ENCODE assay signal across 10 cellular contexts in the genomic region with DNA sequence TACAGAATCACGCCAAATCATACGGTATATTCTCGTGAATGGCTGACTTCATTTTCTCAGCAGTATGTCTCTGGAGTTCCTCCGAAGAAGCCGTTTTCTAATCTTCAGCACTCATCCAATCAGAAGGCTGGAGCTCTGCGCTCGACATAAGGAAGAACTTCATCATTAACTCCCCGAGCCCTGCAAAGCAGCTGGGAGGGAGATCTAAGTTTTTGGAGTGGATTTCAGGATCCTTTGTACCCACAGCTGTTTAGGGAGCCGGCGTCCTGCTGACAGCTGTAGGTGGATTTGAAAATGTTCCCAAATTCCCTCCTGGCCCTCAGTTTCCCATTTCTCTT. TPM values are rescaled to one million over a fixed set of nuclear protein-coding genes. Genes with fewer than 3 reads are reported as not detected.
DNase-seq lines count a peak whose midpoint lies in the region; ATAC-seq and TF ChIP-seq lines count a peak whose summit lies in the region.
"Had no signal": no experiment of that assay in that cellular context is flagged by ENCODE, and none has a peak within 500 bp of the region (broad histone marks: within the 10 kb centered on the region; RNA-seq: fewer than 3 reads in every experiment).

No MANE protein-coding gene starts in this region.

- no CpG with 5 or more reads among the region's 10 CpGs for whole genome bisulfite sequencing in IMR-90 (ENCODE audit: extremely low coverage in 2 of 2, insufficient read length in 1 of 2), 2 experiments

- H3K4me3 ChIP-seq in ACC112 (ENCODE audit: low read depth, low read length) = peak overlapping the region; percentile 77
- peak overlapping the region; percentile 46; the same call in 1 of the 2 replicates for H3K4me3 ChIP-seq in IMR-90 (ENCODE audit: insufficient read depth, low read depth, low read length)
- peak overlapping the region in 58 of 59 donors; percentile 8 to 75 (median 49) for H3K4me3 ChIP-seq in dorsolateral prefrontal cortex
- H3K4me3 ChIP-seq in naive thymus-derived CD4-positive, alpha-beta T cell (ENCODE audit: low read length) = no peak overlapping the region

- H2BK20ac ChIP-seq in IMR-90 (ENCODE audit: low read depth, low read length) = no peak overlapping the region

- H2AFZ ChIP-seq in ACC112 (ENCODE audit: low read length, unreplicated experiment) = peak overlapping the region; percentile 75
- peak overlapping the region; percentile 52 for H2AFZ ChIP-seq in IMR-90 (replicated peaks; ENCODE audit: low read length, poor library complexity)

- H3K23ac ChIP-seq in IMR-90 (ENCODE audit: low read depth, low read length) = no peak overlapping the region

- H4K8ac ChIP-seq in IMR-90 (ENCODE audit: low read depth in 2 of 2, low read length in 2 of 2) = no peak overlapping the region

- no peak overlapping the region for H3K4ac ChIP-seq in IMR-90 (ENCODE audit: low read depth, low read length)

- H3K9me3 Mint-ChIP-seq in naive thymus-derived CD4-positive, alpha-beta T cell = peaks cover 0 to 5% (median 0%) of the 10 kb centered on the region in 11 donors

- TF ChIP-seq RAD21 in IMR-90 (IDR thresholded peaks at IDR 0.05; ENCODE audit: low read length) = no peak

- H3K79me1 ChIP-seq in IMR-90 (ENCODE audit: low read depth in 1 of 2, low read length in 2 of 2) = no peaks in the 10 kb centered on the region

- H3K27ac ChIP-seq in ACC112 (ENCODE audit: low read depth, low read length) (no peak overlapping the region), IMR-90 (ENCODE audit: insufficient read depth, low read length) (peak overlapping the region; percentile 66; the same call in 1 of the 2 replicates), dorsolateral prefrontal cortex (no peak overlapping the region)
- no peak overlapping the region for H3K27ac ChIP-seq in naive thymus-derived CD4-positive, alpha-beta T cell (ENCODE audit: low read depth, low read length)

- H3K36me3 ChIP-seq in ACC112 (ENCODE audit: insufficient read depth, low read length) (no peaks in the 10 kb centered on the region), IMR-90 (ENCODE audit: control insufficient read depth, insufficient read depth, low read length) (no peaks in the 10 kb centered on the region)
- H3K36me3 ChIP-seq in naive thymus-derived CD4-positive, alpha-beta T cell (ENCODE audit: control insufficient read depth in 2 of 3, insufficient read depth in 3 of 3, low read length in 3 of 3) = no peaks in the 10 kb centered on the region

- H3K4me1 Mint-ChIP-seq in naive thymus-derived CD4-positive, alpha-beta T cell = peaks cover 0 to 6% (median 0%) of the 10 kb centered on the region in 7 donors
- H3K4me1 Mint-ChIP-seq: activated CD8-positive, alpha-beta memory T cell treated with anti-CD3 and anti-CD28 coated beads, Interleukin-2, amount 10 ng/mL, durations not matched to agents 7 days and 5 days had no signal

- BruUV-seq in IMR-90 (replicated peaks; lab: Mats Ljungman, UMichigan) = no TSS peak

- H3K18ac ChIP-seq in IMR-90 (ENCODE audit: low read depth, low read length) = no peak overlapping the region; the same call in 1 of the 2 replicates

- DNase-seq in IMR-90 (peak; percentile 41), dorsolateral prefrontal cortex (peak in 1 of 10 donors; percentile 10), DMS153 (lab: John Stamatoyannopoulos, UW) (no peak), iPS-NIHi7 (ENCODE audit: extremely low spot score) (no peak), NCI-H2171 (lab: John Stamatoyannopoulos, UW) (no peak)
- no peak for DNase-seq in naive thymus-derived CD4-positive, alpha-beta T cell
- DNase-seq: activated CD8-positive, alpha-beta memory T cell treated with anti-CD3 and anti-CD28 coated beads, Interleukin-2, amount 10 ng/mL, durations not matched to agents 7 days and 5 days; EL had no signal

- H3K27me3 Mint-ChIP-seq in naive thymus-derived CD4-positive, alpha-beta T cell = peaks cover 5 to 32% (median 27%) of the 10 kb centered on the region in 5 donors

- H2AK9ac ChIP-seq in IMR-90 (replicated peaks; ENCODE audit: low read depth, low read length, poor library complexity) = no peak overlapping the region

- in situ Hi-C loops in IMR-90 (cut with MboI; ENCODE audit: low sequenced_read_pairs) = no loop called here

- no peaks in the 10 kb centered on the region for H3K4me1 ChIP-seq in ACC112 (ENCODE audit: control insufficient read depth, insufficient read depth, low read length, unreplicated experiment)
- H3K4me1 ChIP-seq in IMR-90 (ENCODE audit: control insufficient read depth, insufficient read depth, low read length) = peaks cover 3% of the 10 kb centered on the region; the same call in 1 of the 2 replicates
- no peaks in the 10 kb centered on the region for H3K4me1 ChIP-seq in naive thymus-derived CD4-positive, alpha-beta T cell (ENCODE audit: control insufficient read depth in 2 of 2, insufficient read depth in 2 of 2, low read length in 2 of 2)

- H3K27ac Mint-ChIP-seq in naive thymus-derived CD4-positive, alpha-beta T cell = no peak overlapping the region
- H3K27ac Mint-ChIP-seq: activated CD8-positive, alpha-beta memory T cell treated with anti-CD3 and anti-CD28 coated beads, Interleukin-2, amount 10 ng/mL, durations not matched to agents 7 days and 5 days had no signal

- H4K20me1 ChIP-seq in IMR-90 (ENCODE audit: insufficient read depth, low read length) = no peaks in the 10 kb centered on the region

- no peak overlapping the region for H2BK15ac ChIP-seq in IMR-90 (ENCODE audit: low read depth, low read length)

- no peak for TF ChIP-seq CTCF in IMR-90 (conservative IDR thresholded peaks at IDR 0.05; ENCODE audit: low read depth, low read length)
- no peak for TF ChIP-seq CTCF in dorsolateral prefrontal cortex (IDR thresholded peaks at IDR 0.05 in 54 of 56, conservative IDR thresholded peaks at IDR 0.05 in 2 of 56; ENCODE audit: low read depth in 1 of 56, partially characterized antibody in 56 of 56)

- no peak overlapping the region for H4K91ac ChIP-seq in IMR-90 (ENCODE audit: insufficient read depth, low read depth, low read length)

- H3K4me2 ChIP-seq in IMR-90 (ENCODE audit: low read depth, low read length) = peak overlapping the region; percentile 51; the same call in 1 of the 2 replicates

- H3K79me2 ChIP-seq in ACC112 (ENCODE audit: control insufficient read depth, insufficient read depth, low read length, unreplicated experiment) = no peaks in the 10 kb centered on the region

- no peaks in the 10 kb centered on the region for H3K9me1 ChIP-seq in IMR-90 (ENCODE audit: insufficient read depth, low read length)

- H2AK5ac ChIP-seq in IMR-90 (ENCODE audit: low read depth, low read length) = no peak overlapping the region

- dilution Hi-C loops in IMR-90 (cut with HindIII; ENCODE audit: low sequenced_read_pairs, unreplicated experiment) = no loop called here

- H3K36me3 Mint-ChIP-seq in naive thymus-derived CD4-positive, alpha-beta T cell = no peaks in the 10 kb centered on the region
- H3K36me3 Mint-ChIP-seq: activated CD8-positive, alpha-beta memory T cell treated with anti-CD3 and anti-CD28 coated beads, Interleukin-2, amount 10 ng/mL, durations not matched to agents 7 days and 5 days had no signal

- peak overlapping the region in 8 of 10 donors; percentile 35 to 83 (median 63) for H3K4me3 Mint-ChIP-seq in naive thymus-derived CD4-positive, alpha-beta T cell
- H3K4me3 Mint-ChIP-seq: activated CD8-positive, alpha-beta memory T cell treated with anti-CD3 and anti-CD28 coated beads, Interleukin-2, amount 10 ng/mL, durations not matched to agents 7 days and 5 days had no signal

- no peak overlapping the region for H2BK5ac ChIP-seq in IMR-90 (ENCODE audit: low read depth, low read length, poor library complexity, severe bottlenecking)

- ATAC-seq in IMR-90 (ENCODE audit: low read depth) (peak; percentile 94), HG02884 (IDR thresholded peaks at IDR 0.05; ENCODE audit: unreplicated experiment) (no peak)
- ATAC-seq in naive thymus-derived CD4-positive, alpha-beta T cell = no peak
- ATAC-seq: activated CD8-positive, alpha-beta memory T cell treated with anti-CD3 and anti-CD28 coated beads, Interleukin-2, amount 10 ng/mL, durations not matched to agents 7 days and 5 days had no signal

- no peak for TF ChIP-seq POLR2A in IMR-90 (IDR thresholded peaks at IDR 0.05; ENCODE audit: low read depth, low read length)

- no peak overlapping the region for H3K14ac ChIP-seq in IMR-90 (replicated peaks; ENCODE audit: low read depth, low read length)

- H3K56ac ChIP-seq in IMR-90 (ENCODE audit: extremely low read depth, insufficient read depth, low read length) = no peak overlapping the region

- H3K9ac ChIP-seq in IMR-90 (ENCODE audit: low read depth, low read length) = peak overlapping the region; percentile 80

- H3K27me3 ChIP-seq in ACC112 (ENCODE audit: insufficient read depth, low read length) (no peaks in the 10 kb centered on the region), IMR-90 (ENCODE audit: control insufficient read depth, insufficient read depth, low read length) (peaks cover 4% of the 10 kb centered on the region; the same call in 1 of the 2 replicates), dorsolateral prefrontal cortex (peaks cover 0 to 11% (median 0%) of the 10 kb centered on the region in 45 donors)
- H3K27me3 ChIP-seq in naive thymus-derived CD4-positive, alpha-beta T cell (ENCODE audit: control insufficient read depth in 2 of 2, insufficient read depth in 2 of 2, low read length in 2 of 2) = no peaks in the 10 kb centered on the region

- H4K5ac ChIP-seq in IMR-90 (ENCODE audit: low read depth, low read length) = no peak overlapping the region; the same call in 1 of the 2 replicates

- intact Hi-C loops in IMR-90 (cut with micrococcal nuclease) = no loop called here
- intact Hi-C loops in dorsolateral prefrontal cortex (cut with DNase I) = no loop called here
- intact Hi-C loops in naive thymus-derived CD4-positive, alpha-beta T cell (cut with micrococcal nuclease) = no loop called here

- POLR2A ChIA-PET in IMR-90 (lab: Charles Lee; ENCODE audit: unreplicated experiment) = no interaction called here
- POLR2A ChIA-PET in naive thymus-derived CD4-positive, alpha-beta T cell (lab: Charles Lee) = no interaction called here

- H2BK120ac ChIP-seq in IMR-90 (ENCODE audit: low read depth, low read length) = no peak overlapping the region

- peaks cover 3% of the 10 kb centered on the region; the same call in 1 of the 2 replicates for H3K9me3 ChIP-seq in IMR-90 (ENCODE audit: control insufficient read depth, insufficient read depth, low read length)
- H3K9me3 ChIP-seq in naive thymus-derived CD4-positive, alpha-beta T cell (ENCODE audit: control insufficient read depth in 2 of 3, low read length in 3 of 3) = no peaks in the 10 kb centered on the region

- CTCF ChIA-PET in IMR-90 (lab: Yijun Ruan, JAX) = interaction anchor here (0.7 kb wide), 1 partner anchor 616 kb away, joined by 4 read pairs; no protein-coding TSS in a partner anchor
- CTCF ChIA-PET in naive thymus-derived CD4-positive, alpha-beta T cell (lab: Charles Lee) = interaction anchor here (0.7 kb wide), 1 partner anchor 1828 kb away, joined by 3 read pairs; no protein-coding TSS in a partner anchor

RNA-seq across cellular contexts. Expression of gene SDK1, which starts 40.7 kb away (rescaled TPM):
- total RNA-seq in IMR-90 (2012; rRNA removed) = 1.1 and 1.6 TPM in 2 replicates
- polyA plus RNA-seq in IMR-90 (2012; rRNA removed) = 1.3 and 1.5 TPM in 2 replicates
- 1.0 and 1.4 TPM in 2 replicates for polyA plus RNA-seq in IMR-90 (2012; cell fraction: cytosol; rRNA removed)
- polyA plus RNA-seq in IMR-90 (2012; cell fraction: nucleus; rRNA removed; ENCODE audit: low replicate concordance) = 3.7 and 4.4 TPM in 2 replicates
- 10 to 100 TPM in 37 of 120 experiments, 1 to 10 TPM in 83; 2.4 to 16.4 (median 8.6) TPM for total RNA-seq in dorsolateral prefrontal cortex
- 1 to 10 TPM in 2 of 5 experiments, under 1 TPM in 3; 0.07 to 2.5 (median 0.54) TPM for total RNA-seq in naive thymus-derived CD4-positive, alpha-beta T cell
- under 1 TPM; 0.22 to 0.58 TPM for polyA plus RNA-seq in naive thymus-derived CD4-positive, alpha-beta T cell
